Comparison of ENCODE assay signal across 27 cellular contexts in genomic region chr15:48147358-48147757, GRCh38. TPM values are rescaled to one million over a fixed set of nuclear protein-coding genes. Genes with fewer than 3 reads are reported as not detected.
"Had no signal": no experiment of that assay in that cellular context is flagged by ENCODE, and none has a peak within 500 bp of the region (broad histone marks: within the 10 kb centered on the region; RNA-seq: fewer than 3 reads in every experiment).

No MANE protein-coding gene starts in this region.

- H3K27ac ChIP-seq: Peyer's patch, RWPE1, SJCRH30, VCaP had no signal

- H3K4me3 Mint-ChIP-seq: activated CD4-positive, alpha-beta memory T cell treated with anti-CD3 and anti-CD28 coated beads for 36 hours; activated CD4-positive, alpha-beta T cell treated with anti-CD3 and anti-CD28 coated beads, Interleukin-2, amount 10 ng/mL, durations not matched to agents 7 days and 5 days; activated naive CD4-positive, alpha-beta T cell treated with anti-CD3 and anti-CD28 coated beads for 36 hours; activated naive CD8-positive, alpha-beta T cell; activated T-helper 17 cell treated with anti-CD3 and anti-CD28 coated beads, Interleukin-2, amount 50 U/mL, for 72 hours had no signal

- H3K36me3 ChIP-seq: Peyer's patch, SJCRH30 had no signal

- H3K9ac ChIP-seq: SK-N-SH had no signal

- H3K4me1 ChIP-seq: Peyer's patch, SJCRH30 had no signal

- H3K27me3 Mint-ChIP-seq: activated CD4-positive, alpha-beta memory T cell treated with anti-CD3 and anti-CD28 coated beads for 36 hours; activated CD4-positive, alpha-beta T cell treated with anti-CD3 and anti-CD28 coated beads, Interleukin-2, amount 10 ng/mL, durations not matched to agents 7 days and 5 days; activated naive CD8-positive, alpha-beta T cell; activated T-helper 17 cell treated with anti-CD3 and anti-CD28 coated beads, Interleukin-2, amount 50 U/mL, for 72 hours had no signal

- H3K4me3 ChIP-seq: Peyer's patch, SJCRH30 had no signal

- H3K27me3 ChIP-seq: Peyer's patch, SJCRH30 had no signal

- H3K27ac Mint-ChIP-seq: activated CD4-positive, alpha-beta memory T cell treated with anti-CD3 and anti-CD28 coated beads for 36 hours; activated CD4-positive, alpha-beta T cell treated with anti-CD3 and anti-CD28 coated beads, Interleukin-2, amount 10 ng/mL, durations not matched to agents 7 days and 5 days; activated naive CD4-positive, alpha-beta T cell treated with anti-CD3 and anti-CD28 coated beads for 36 hours; activated naive CD8-positive, alpha-beta T cell; activated T-helper 17 cell treated with anti-CD3 and anti-CD28 coated beads, Interleukin-2, amount 50 U/mL, for 72 hours had no signal

- DNase-seq: activated CD4-positive, alpha-beta memory T cell treated with anti-CD3 and anti-CD28 coated beads for 36 hours; activated CD4-positive, alpha-beta T cell treated with anti-CD3 and anti-CD28 coated beads, Interleukin-2, amount 10 ng/mL, durations not matched to agents 7 days and 5 days; activated CD4-positive, CD25-positive, alpha-beta regulatory T cell; activated CD8-positive, alpha-beta memory T cell treated with anti-CD3 and anti-CD28 coated beads for 24 hours; activated gamma-delta T cell; activated naive CD4-positive, alpha-beta T cell treated with anti-CD3 and anti-CD28 coated beads for 36 hours; activated T-cell treated with anti-CD3 and anti-CD28 coated beads for 4 hours; activated T-cell treated with anti-CD3 and anti-CD28 coated beads, Interleukin-2, amount 50 U/mL, for 48 hours; anterior cingulate cortex; caudate nucleus; MM.1S; NCI-H1048; NCI-H146; NCI-H187 treated with DMSO at 0.1 percent for 48 hours; NCI-H2081 treated with DMSO at 0.1 percent for 48 hours; NCI-H446; NCI-H524; Peyer's patch; Right ventricle myocardium superior; SJCRH30; SK-N-SH; T-helper 1 cell had no signal

- H3K4me2 ChIP-seq: SK-N-SH had no signal

- H3K9me3 ChIP-seq: Peyer's patch, SJCRH30, SK-N-SH had no signal

- H3K4me1 Mint-ChIP-seq: activated T-helper 17 cell treated with anti-CD3 and anti-CD28 coated beads, Interleukin-2, amount 50 U/mL, for 72 hours had no signal

- ATAC-seq: activated T-helper 17 cell treated with anti-CD3 and anti-CD28 coated beads, Interleukin-2, amount 50 U/mL, for 72 hours had no signal

- H3K9me3 Mint-ChIP-seq: activated CD4-positive, alpha-beta memory T cell treated with anti-CD3 and anti-CD28 coated beads for 36 hours; activated CD4-positive, alpha-beta T cell treated with anti-CD3 and anti-CD28 coated beads, Interleukin-2, amount 10 ng/mL, durations not matched to agents 7 days and 5 days; activated naive CD4-positive, alpha-beta T cell treated with anti-CD3 and anti-CD28 coated beads for 36 hours; activated T-helper 17 cell treated with anti-CD3 and anti-CD28 coated beads, Interleukin-2, amount 50 U/mL, for 72 hours had no signal

RNA-seq across cellular contexts. Expression of gene SLC24A5, which starts 26.6 kb away (rescaled TPM):
- total RNA-seq: activated CD4-positive, alpha-beta memory T cell treated with anti-CD3 and anti-CD28 coated beads for 36 hours; activated CD4-positive, alpha-beta T cell treated with anti-CD3 and anti-CD28 coated beads, Interleukin-2, amount 10 ng/mL, durations not matched to agents 7 days and 5 days; activated naive CD4-positive, alpha-beta T cell treated with anti-CD3 and anti-CD28 coated beads for 36 hours; activated T-helper 17 cell treated with anti-CD3 and anti-CD28 coated beads, Interleukin-2, amount 50 U/mL, for 72 hours; Peyer's patch; Right ventricle myocardium superior; SJCRH30; T-helper 2 cell treated with Interferon-gamma antibody and Interleukin-4, amounts not matched to agents 100 ng/mL and 5 ng/mL, for 36 hours had no signal

RNA-seq across cellular contexts. Expression of gene MYEF2, which starts 30.7 kb away (rescaled TPM):
- total RNA-seq: SJCRH30 had no signal

RNA-seq across cellular contexts. Expression of gene CTXN2, which starts 44.1 kb away (rescaled TPM):
- total RNA-seq: activated CD4-positive, alpha-beta memory T cell treated with anti-CD3 and anti-CD28 coated beads for 36 hours; activated CD4-positive, alpha-beta T cell treated with anti-CD3 and anti-CD28 coated beads, Interleukin-2, amount 10 ng/mL, durations not matched to agents 7 days and 5 days; activated naive CD4-positive, alpha-beta T cell treated with anti-CD3 and anti-CD28 coated beads for 36 hours; Peyer's patch; Right ventricle myocardium superior; SJCRH30; T-helper 2 cell treated with Interferon-gamma antibody and Interleukin-4, amounts not matched to agents 100 ng/mL and 5 ng/mL, for 36 hours had no signal

RNA-seq across cellular contexts. Expression of gene SLC12A1, which starts 58.7 kb away (rescaled TPM):
- total RNA-seq: activated CD4-positive, alpha-beta memory T cell treated with anti-CD3 and anti-CD28 coated beads for 36 hours; activated CD4-positive, alpha-beta T cell treated with anti-CD3 and anti-CD28 coated beads, Interleukin-2, amount 10 ng/mL, durations not matched to agents 7 days and 5 days; activated naive CD4-positive, alpha-beta T cell treated with anti-CD3 and anti-CD28 coated beads for 36 hours; activated T-helper 17 cell treated with anti-CD3 and anti-CD28 coated beads, Interleukin-2, amount 50 U/mL, for 72 hours; Peyer's patch; Right ventricle myocardium superior; SJCRH30; T-helper 2 cell treated with Interferon-gamma antibody and Interleukin-4, amounts not matched to agents 100 ng/mL and 5 ng/mL, for 36 hours had no signal
